In genomic region chr4:122783301-122784215, GRCh38 we compare ENCODE assay signal across 9 cellular contexts. TPM values are rescaled to one million over a fixed set of nuclear protein-coding genes. Genes with fewer than 3 reads are reported as not detected.
DNase-seq lines count a peak whose midpoint lies in the region; ATAC-seq lines count a peak whose summit lies in the region.
"Had no signal": no experiment of that assay in that cellular context is flagged by ENCODE, and none has a peak within 500 bp of the region (broad histone marks: within the 10 kb centered on the region; RNA-seq: fewer than 3 reads in every experiment).

No MANE protein-coding gene starts in this region.

- no peak overlapping the region for H3K4ac ChIP-seq in mesendoderm (ENCODE audit: low read depth, low read length)

- peak overlapping the region; percentile 90 for H3K18ac ChIP-seq in mesendoderm (ENCODE audit: low read length)

- H3K4me2 ChIP-seq in mesendoderm (ENCODE audit: low read length): no peak overlapping the region

- H3K23ac ChIP-seq in mesendoderm (ENCODE audit: low read length): no peak overlapping the region

- no peaks in the 10 kb centered on the region for H3K79me2 ChIP-seq in mesendoderm (ENCODE audit: control insufficient read depth, insufficient read depth, low read length)

- H4K5ac ChIP-seq in mesendoderm (ENCODE audit: low read length): no peak overlapping the region

- no peaks in the 10 kb centered on the region for H3K4me1 ChIP-seq in NT2/D1 (ENCODE audit: insufficient read depth, insufficient read length)
- peaks cover 9% of the 10 kb centered on the region for H3K4me1 ChIP-seq in mesendoderm (ENCODE audit: control insufficient read depth, low read depth, low read length)

- ATAC-seq in GM19324 (IDR thresholded peaks at IDR 0.05; ENCODE audit: low FRiP score, unreplicated experiment) (no peak), HG03196 (IDR thresholded peaks at IDR 0.05; ENCODE audit: unreplicated experiment) (no peak)

- no peak overlapping the region for H2AK5ac ChIP-seq in mesendoderm (ENCODE audit: low read length)

- H3K79me1 ChIP-seq in mesendoderm (ENCODE audit: low read length): no peaks in the 10 kb centered on the region

- no CpG with 5 or more reads among the region's 6 CpGs for WGBS in mesendoderm (ENCODE audit: extremely low coverage, insufficient coverage, low lambda C conversion rate)

- H4K8ac ChIP-seq in mesendoderm (ENCODE audit: low read depth, low read length): no peak overlapping the region

- peak overlapping the region; percentile 54 for H3K56ac ChIP-seq in mesendoderm (ENCODE audit: low read length)

- peak overlapping the region; percentile 73 for H2BK120ac ChIP-seq in mesendoderm (ENCODE audit: low read depth, low read length)

- H3K27me3 ChIP-seq in NT2/D1 (ENCODE audit: insufficient read depth, insufficient read length) (no peaks in the 10 kb centered on the region), mesendoderm (ENCODE audit: insufficient read depth, low read length, poor library complexity) (no peaks in the 10 kb centered on the region)

- H3K9ac ChIP-seq in NT2/D1 (ENCODE audit: insufficient read length, low read depth): peak overlapping the region; percentile 4
- peak overlapping the region; percentile 5 for H3K9ac ChIP-seq in mesendoderm (ENCODE audit: low read length)

- H3K36me3 ChIP-seq in NT2/D1 (ENCODE audit: insufficient read depth, insufficient read length, low read length) (no peaks in the 10 kb centered on the region), mesendoderm (ENCODE audit: control insufficient read depth, insufficient read depth, low read length) (no peaks in the 10 kb centered on the region)

- H3K4me3 ChIP-seq in NT2/D1 (ENCODE audit: insufficient read length, low read depth) (no peak overlapping the region), mesendoderm (ENCODE audit: low read length) (no peak overlapping the region)

- H2BK15ac ChIP-seq in mesendoderm (replicated peaks; ENCODE audit: low read depth): peak overlapping the region; percentile 74

- DNase-seq in AG08396 (ENCODE audit: low spot score) (peak; percentile 87), NT2/D1 (ENCODE audit: low read depth, low spot score) (peak; percentile 88), epidermal melanocyte (ENCODE audit: insufficient read length, low spot score) (peak; percentile 82), mesendoderm (peak; percentile 99), NCI-H2196 (lab: John Stamatoyannopoulos, UW; ENCODE audit: unreplicated experiment) (no peak), NCI-H1930 (lab: John Stamatoyannopoulos, UW) (no peak)
- DNase-seq: NCI-H1417 treated with DMSO at 0.1 percent for 48 hours had no signal

- H2BK5ac ChIP-seq in mesendoderm (ENCODE audit: low read length): peak overlapping the region; percentile 48

- peak overlapping the region; percentile 83 for H3K27ac ChIP-seq in mesendoderm (ENCODE audit: low read depth, low read length)

- H3K9me3 ChIP-seq in NT2/D1 (ENCODE audit: insufficient read depth, low read length): peaks cover 30% of the 10 kb centered on the region; the same call in 1 of the 2 replicates

RNA-seq across cellular contexts. Expression of gene FGF2, which starts 43.1 kb away (rescaled TPM):
- polyA plus RNA-seq in mesendoderm (2013, experiment 1 of 2): 39.2 TPM
- polyA plus RNA-seq in mesendoderm (2013, experiment 2 of 2): 41.4 TPM

RNA-seq across cellular contexts. Expression of gene BBS12, which starts 51.1 kb away (rescaled TPM):
- polyA plus RNA-seq in mesendoderm (2013, experiment 1 of 2): 1.2 TPM
- polyA plus RNA-seq in mesendoderm (2013, experiment 2 of 2): 1.1 TPM

Comparison
In these comparisons a context has a peak if more than half of its experiments do, and no peak if none do; other contexts are left out.
1. DNase-seq: peak in AG08396 (single experiment), NT2/D1 (single experiment), epidermal melanocyte (single experiment) and mesendoderm (single experiment); none in NCI-H2196 (single experiment) and NCI-H1930 (0 of 2).